30 cellular contexts compared by ENCODE assay signal in the genomic region with DNA sequence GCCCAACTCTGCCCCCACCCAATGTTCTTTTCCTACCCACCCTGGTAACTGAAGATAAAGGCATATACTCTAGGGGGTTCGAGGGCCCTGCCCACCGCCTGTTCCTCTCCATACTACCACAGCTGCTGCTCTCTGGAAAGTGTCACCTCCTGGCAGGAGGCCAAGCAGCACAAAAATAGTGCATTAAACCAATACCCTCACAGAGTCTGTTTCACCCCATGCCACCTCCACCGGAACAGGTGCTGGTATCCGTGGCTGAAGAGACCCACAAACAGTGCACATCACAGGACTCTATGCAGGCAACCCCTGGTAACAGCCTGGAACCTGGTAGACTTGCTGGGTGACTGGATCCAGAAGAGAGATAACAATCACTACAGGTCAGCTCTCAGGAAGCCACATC.
DNase-seq lines count a peak whose midpoint lies in the region; TF ChIP-seq lines count a peak whose summit lies in the region.
"Had no signal": no experiment of that assay in that cellular context is flagged by ENCODE, and none has a peak within 500 bp of the region (broad histone marks: within the 10 kb centered on the region; RNA-seq: fewer than 3 reads in every experiment).

No MANE protein-coding gene starts in this region.

- H3K36me3 ChIP-seq in endodermal cell (ENCODE audit: control insufficient read depth, insufficient read depth, low read length) (no peaks in the 10 kb centered on the region), right atrium auricular region (no peaks in the 10 kb centered on the region)
- no peaks in the 10 kb centered on the region for H3K36me3 ChIP-seq in CD8-positive, alpha-beta memory T cell (ENCODE audit: insufficient read depth, low read length)
- H3K36me3 ChIP-seq: thoracic aorta, uterus had no signal

- H3K4me3 Mint-ChIP-seq in endodermal cell = no peak overlapping the region
- H3K4me3 Mint-ChIP-seq in CD8-positive, alpha-beta memory T cell = no peak overlapping the region
- H3K4me3 Mint-ChIP-seq: activated CD4-positive, alpha-beta memory T cell treated with anti-CD3 and anti-CD28 coated beads, Interleukin-2, amount 10 ng/mL, durations not matched to agents 7 days and 5 days; activated naive CD4-positive, alpha-beta T cell treated with anti-CD3 and anti-CD28 coated beads for 36 hours; effector memory CD8-positive, alpha-beta T cell; stimulated activated naive CD8-positive, alpha-beta T cell treated with anti-CD3 and anti-CD28 coated beads, Interleukin-15, amount 100 ng/mL, for 72 hours had no signal

- H3K27ac ChIP-seq in endodermal cell (ENCODE audit: low read depth, low read length) (no peak overlapping the region), right atrium auricular region (no peak overlapping the region)
- no peak overlapping the region for H3K27ac ChIP-seq in CD8-positive, alpha-beta memory T cell (ENCODE audit: low read depth, low read length)
- H3K27ac ChIP-seq: parathyroid adenoma, PC-9, thoracic aorta, uterus had no signal

- peaks cover 3% of the 10 kb centered on the region for H3K4me1 ChIP-seq in endodermal cell (ENCODE audit: control insufficient read depth, insufficient read depth, low read length)
- no peaks in the 10 kb centered on the region for H3K4me1 ChIP-seq in CD8-positive, alpha-beta memory T cell (ENCODE audit: insufficient read depth, low read length)
- H3K4me1 ChIP-seq in right atrium auricular region = no peaks in the 10 kb centered on the region
- H3K4me1 ChIP-seq: parathyroid adenoma, uterus had no signal

- no peaks in the 10 kb centered on the region for H3K9me3 ChIP-seq in endodermal cell (ENCODE audit: control insufficient read depth, low read length)
- no peaks in the 10 kb centered on the region for H3K9me3 ChIP-seq in CD8-positive, alpha-beta memory T cell (ENCODE audit: low read length)
- H3K9me3 ChIP-seq in right atrium auricular region = no peaks in the 10 kb centered on the region
- H3K9me3 ChIP-seq: thoracic aorta, uterus had no signal

- no peaks in the 10 kb centered on the region for H3K27me3 Mint-ChIP-seq in endodermal cell (ENCODE audit: insufficient read depth)
- H3K27me3 Mint-ChIP-seq in CD8-positive, alpha-beta memory T cell = no peaks in the 10 kb centered on the region
- H3K27me3 Mint-ChIP-seq: activated CD4-positive, alpha-beta memory T cell treated with anti-CD3 and anti-CD28 coated beads, Interleukin-2, amount 10 ng/mL, durations not matched to agents 7 days and 5 days had no signal

- CTCF ChIA-PET in CD8-positive, alpha-beta memory T cell (lab: Charles Lee) = no interaction called here

- 95% methylated on average over 4 of the region's 4 CpGs; no CpG with 5 or more reads in 1 of the 2 experiments for WGBS in endodermal cell (ENCODE audit: insufficient coverage in 1 of 2, insufficient read length in 1 of 2), 2 experiments

- peaks cover 3% of the 10 kb centered on the region for H3K36me3 Mint-ChIP-seq in endodermal cell (ENCODE audit: low read depth)
- no peaks in the 10 kb centered on the region for H3K36me3 Mint-ChIP-seq in CD8-positive, alpha-beta memory T cell

- H3K27me3 ChIP-seq in endodermal cell (ENCODE audit: control insufficient read depth, insufficient read depth, low read length, poor library complexity, severe bottlenecking) (no peaks in the 10 kb centered on the region), right atrium auricular region (no peaks in the 10 kb centered on the region)
- no peaks in the 10 kb centered on the region for H3K27me3 ChIP-seq in CD8-positive, alpha-beta memory T cell (ENCODE audit: insufficient read depth, low read length, poor library complexity, severe bottlenecking)
- H3K27me3 ChIP-seq: uterus had no signal

- no peak overlapping the region for H3K9ac ChIP-seq in endodermal cell (ENCODE audit: extremely low read depth, low read length, poor library complexity, severe bottlenecking)
- H3K9ac ChIP-seq: parathyroid adenoma had no signal

- H3K4me1 Mint-ChIP-seq in endodermal cell = peaks cover 23% of the 10 kb centered on the region
- H3K4me1 Mint-ChIP-seq in CD8-positive, alpha-beta memory T cell = no peaks in the 10 kb centered on the region
- H3K4me1 Mint-ChIP-seq: activated CD4-positive, alpha-beta memory T cell treated with anti-CD3 and anti-CD28 coated beads, Interleukin-2, amount 10 ng/mL, durations not matched to agents 7 days and 5 days; stimulated activated naive CD8-positive, alpha-beta T cell treated with anti-CD3 and anti-CD28 coated beads, Interleukin-15, amount 100 ng/mL, for 72 hours had no signal

- TF ChIP-seq CTCF in endodermal cell (conservative IDR thresholded peaks at IDR 0.05) (no peak), right atrium auricular region (IDR thresholded peaks at IDR 0.05) (no peak)

- no peak overlapping the region for H3K4me3 ChIP-seq in endodermal cell (ENCODE audit: low read length)
- no peak overlapping the region for H3K4me3 ChIP-seq in CD8-positive, alpha-beta memory T cell (ENCODE audit: low read length)
- H3K4me3 ChIP-seq in right atrium auricular region = no peak overlapping the region
- H3K4me3 ChIP-seq: PC-9, smooth muscle cell, thoracic aorta, uterus had no signal

- peak overlapping the region; percentile 64 for H3K27ac Mint-ChIP-seq in endodermal cell
- H3K27ac Mint-ChIP-seq in CD8-positive, alpha-beta memory T cell = no peak overlapping the region
- H3K27ac Mint-ChIP-seq: activated CD4-positive, alpha-beta memory T cell treated with anti-CD3 and anti-CD28 coated beads, Interleukin-2, amount 10 ng/mL, durations not matched to agents 7 days and 5 days; activated naive CD4-positive, alpha-beta T cell treated with anti-CD3 and anti-CD28 coated beads for 36 hours; effector memory CD8-positive, alpha-beta T cell; stimulated activated naive CD8-positive, alpha-beta T cell treated with anti-CD3 and anti-CD28 coated beads, Interleukin-15, amount 100 ng/mL, for 72 hours had no signal

- DNase-seq in SHP77 (lab: John Stamatoyannopoulos, UW) (peak; percentile 4 to 19), SHP77 treated with DMSO at 0.1 percent for 48 hours (lab: John Stamatoyannopoulos, UW) (no peak), NCI-H345 treated with DMSO at 0.1 percent for 48 hours (lab: John Stamatoyannopoulos, UW; ENCODE audit: unreplicated experiment) (peak; percentile 1), endodermal cell (no peak), MV-4-11 (lab: John Stamatoyannopoulos, UW) (no peak), 8988T (no peak), right atrium auricular region (ENCODE audit: low spot score) (no peak)
- DNase-seq in CD8-positive, alpha-beta memory T cell = no peak
- DNase-seq: activated CD4-positive, alpha-beta memory T cell treated with anti-CD3 and anti-CD28 coated beads, Interleukin-2, amount 10 ng/mL, durations not matched to agents 7 days and 5 days; activated CD4-positive, alpha-beta T cell treated with anti-CD3 and anti-CD28 coated beads for 1 hour; activated CD8-positive, alpha-beta memory T cell treated with anti-CD3 and anti-CD28 coated beads, Interleukin-2, amount 50 U/mL, for 4 hours; activated naive CD4-positive, alpha-beta T cell treated with anti-CD3 and anti-CD28 coated beads for 36 hours; central memory CD4-positive, alpha-beta T cell; DMS79 treated with DMSO at 0.1 percent for 48 hours; effector memory CD8-positive, alpha-beta T cell; erythroblast; GDM1; glutamatergic neuron; GOT3; NCI-H1092; NCI-H187; NCI-H2227 treated with DMSO at 0.1 percent for 48 hours; PC-9; retina; stimulated activated CD8-positive, alpha-beta memory T cell treated with anti-CD3 and anti-CD28 coated beads, Interleukin-4, amount 100 ng/mL, for 48 hours; stimulated activated naive CD8-positive, alpha-beta T cell treated with anti-CD3 and anti-CD28 coated beads, Interleukin-15, amount 100 ng/mL, for 72 hours; uterus had no signal

- POLR2A ChIA-PET in CD8-positive, alpha-beta memory T cell (lab: Charles Lee) = no interaction called here

- H3K9me3 Mint-ChIP-seq in endodermal cell = peaks cover 7% of the 10 kb centered on the region
- H3K9me3 Mint-ChIP-seq in CD8-positive, alpha-beta memory T cell = peaks cover 0 to 7% (median 0%) of the 10 kb centered on the region in 5 donors

Comparison
In these comparisons a context has a peak if more than half of its experiments do, and no peak if none do; other contexts are left out.
1. DNase-seq: peak in SHP77 (2 of 2) and NCI-H345 treated with DMSO at 0.1 percent for 48 hours (single experiment); none in SHP77 treated with DMSO at 0.1 percent for 48 hours (single experiment), endodermal cell (single experiment), MV-4-11 (single experiment), 8988T (single experiment), CD8-positive, alpha-beta memory T cell (0 of 5) and right atrium auricular region (single experiment).